Comparison of ENCODE assay signal across 8 cellular contexts in the genomic region with DNA sequence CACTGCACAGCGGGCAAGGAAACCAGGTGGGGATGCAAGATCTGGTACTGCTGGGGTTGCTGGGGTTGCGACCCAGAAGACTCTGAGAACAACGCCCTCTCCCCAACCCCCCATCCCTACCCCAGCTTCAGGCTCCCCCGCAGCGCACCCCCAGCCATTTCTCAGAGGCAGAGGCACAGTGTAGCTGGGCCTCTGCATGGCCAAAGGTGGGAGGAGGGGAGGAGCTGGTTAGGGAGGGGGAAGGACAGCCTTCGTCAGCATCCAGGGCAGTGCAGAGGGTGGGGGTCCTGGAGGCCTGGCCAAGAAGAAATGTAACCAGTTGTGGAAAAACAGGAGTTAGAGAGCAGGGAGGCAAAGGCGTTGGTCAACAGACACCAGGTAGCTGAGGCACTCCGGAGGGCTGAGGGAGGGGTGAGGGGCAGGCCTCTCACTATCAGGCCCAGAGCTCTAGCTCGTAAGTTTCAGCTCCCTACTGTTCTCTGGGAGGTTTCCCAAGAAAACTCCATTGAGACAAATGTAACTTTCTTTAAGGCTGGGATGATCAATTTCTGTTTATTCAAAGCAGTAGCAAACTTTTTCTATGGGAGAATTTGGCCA. TPM values are rescaled to one million over a fixed set of nuclear protein-coding genes. Genes with fewer than 3 reads are reported as not detected.
DNase-seq lines count a peak whose midpoint lies in the region; ATAC-seq and TF ChIP-seq lines count a peak whose summit lies in the region.
"Not testable (repeated sequence)": the region's sequence is repeated elsewhere in the genome, so short reads cannot be mapped to it uniquely, and the experiment has no call there.

No MANE protein-coding gene starts in this region.

- H3K79me2 ChIP-seq in smooth muscle cell (ENCODE audit: low read depth) = not testable (repeated sequence)

- ATAC-seq in CD8-positive, alpha-beta T cell; T-helper 17 cell; naive thymus-derived CD8-positive, alpha-beta T cell: not testable (repeated sequence)

- peaks cover 26% of the 10 kb centered on the region for H3K27me3 Mint-ChIP-seq in CD8-positive, alpha-beta T cell (ENCODE audit: low read depth)
- H3K27me3 Mint-ChIP-seq in T-helper 17 cell = peaks cover 38% of the 10 kb centered on the region
- peaks cover 12% of the 10 kb centered on the region for H3K27me3 Mint-ChIP-seq in activated naive CD4-positive, alpha-beta T cell treated with anti-CD3 and anti-CD28 coated beads for 36 hours (ENCODE audit: low read depth)
- H3K27me3 Mint-ChIP-seq in chondrocyte (ENCODE audit: low read depth) = peaks cover 23% of the 10 kb centered on the region
- peaks cover 3 to 36% (median 11%) of the 10 kb centered on the region in 5 donors for H3K27me3 Mint-ChIP-seq in naive thymus-derived CD8-positive, alpha-beta T cell

- H3K4me3 Mint-ChIP-seq in CD8-positive, alpha-beta T cell = peak overlapping the region; percentile 59
- H3K4me3 Mint-ChIP-seq in T-helper 17 cell (peak overlapping the region; percentile 83), chondrocyte (ENCODE audit: unreplicated experiment) (peak overlapping the region; percentile 69)
- H3K4me3 Mint-ChIP-seq in activated naive CD4-positive, alpha-beta T cell treated with anti-CD3 and anti-CD28 coated beads for 36 hours = peak overlapping the region; percentile 73
- peak overlapping the region in 8 of 10 donors; percentile 43 to 83 (median 74) for H3K4me3 Mint-ChIP-seq in naive thymus-derived CD8-positive, alpha-beta T cell

- not testable (repeated sequence) for H3K4me3 ChIP-seq in CD8-positive, alpha-beta T cell (ENCODE audit: low read depth, low read length); smooth muscle cell
- H3K4me3 ChIP-seq in HUES64 (ENCODE audit: low read length) (peak overlapping the region; percentile 48), iPS-15b (ENCODE audit: low read depth, low read length) (peak overlapping the region; percentile 30)

- not testable (repeated sequence) for H3K9ac ChIP-seq in HUES64 (ENCODE audit: low read depth, low read length); iPS-15b (ENCODE audit: low read depth, low read length); smooth muscle cell (ENCODE audit: low read depth)

- WGBS in HUES64 = 6% methylated on average over 5 of the region's 9 CpGs
- 26% methylated on average over 7 of the region's 9 CpGs for WGBS in smooth muscle cell (ENCODE audit: low lambda C conversion rate)

- H3K4me2 ChIP-seq in smooth muscle cell = peak overlapping the region; percentile 86

- not testable (repeated sequence) for H2AFZ ChIP-seq in smooth muscle cell (ENCODE audit: low read depth)

- CTCF ChIA-PET in CD8-positive, alpha-beta T cell (lab: Charles Lee); activated naive CD4-positive, alpha-beta T cell treated with anti-CD3 and anti-CD28 coated beads for 36 hours (lab: Charles Lee): not testable (repeated sequence)

- not testable (repeated sequence) for H3K27ac ChIP-seq in CD8-positive, alpha-beta T cell (ENCODE audit: low read depth, low read length); HUES64 (ENCODE audit: low read depth, low read length); smooth muscle cell (ENCODE audit: low read depth)

- not testable (repeated sequence) for H3K27ac Mint-ChIP-seq in CD8-positive, alpha-beta T cell; T-helper 17 cell; activated naive CD4-positive, alpha-beta T cell treated with anti-CD3 and anti-CD28 coated beads for 36 hours; chondrocyte (ENCODE audit: unreplicated experiment); naive thymus-derived CD8-positive, alpha-beta T cell

- H3K9me3 Mint-ChIP-seq in CD8-positive, alpha-beta T cell; activated naive CD4-positive, alpha-beta T cell treated with anti-CD3 and anti-CD28 coated beads for 36 hours; chondrocyte (ENCODE audit: low read depth); naive thymus-derived CD8-positive, alpha-beta T cell: not testable (repeated sequence)

- not testable (repeated sequence) for H3K9me3 ChIP-seq in CD8-positive, alpha-beta T cell (ENCODE audit: low read length); HUES64 (ENCODE audit: insufficient read depth, low read depth, low read length); T-helper 17 cell (ENCODE audit: control insufficient read depth, low read length, poor library complexity, severe bottlenecking); iPS-15b (ENCODE audit: control insufficient read depth, insufficient read depth, low read length); smooth muscle cell (replicated peaks; ENCODE audit: low read depth)

- not testable (repeated sequence) for H3K4me1 Mint-ChIP-seq in CD8-positive, alpha-beta T cell (ENCODE audit: low read depth); chondrocyte (ENCODE audit: low read depth)
- peaks cover 18% of the 10 kb centered on the region for H3K4me1 Mint-ChIP-seq in T-helper 17 cell
- peaks cover 13% of the 10 kb centered on the region for H3K4me1 Mint-ChIP-seq in activated naive CD4-positive, alpha-beta T cell treated with anti-CD3 and anti-CD28 coated beads for 36 hours (ENCODE audit: low read depth)
- peaks cover 0 to 18% (median 8%) of the 10 kb centered on the region in 4 donors for H3K4me1 Mint-ChIP-seq in naive thymus-derived CD8-positive, alpha-beta T cell

- POLR2A ChIA-PET in CD8-positive, alpha-beta T cell (lab: Charles Lee); naive thymus-derived CD8-positive, alpha-beta T cell (lab: Charles Lee): not testable (repeated sequence)

- intact Hi-C loops in CD8-positive, alpha-beta T cell (cut with DNase I, micrococcal nuclease); activated naive CD4-positive, alpha-beta T cell treated with anti-CD3 and anti-CD28 coated beads for 36 hours (cut with micrococcal nuclease): not testable (repeated sequence)

- H3K4me1 ChIP-seq in CD8-positive, alpha-beta T cell (ENCODE audit: insufficient read depth, low read length); HUES64 (ENCODE audit: insufficient read depth, low read length); iPS-15b (ENCODE audit: control insufficient read depth, insufficient read depth, low read length); smooth muscle cell (ENCODE audit: low read depth): not testable (repeated sequence)

- H3K27me3 ChIP-seq in CD8-positive, alpha-beta T cell (ENCODE audit: insufficient read depth, low read length); iPS-15b (ENCODE audit: control insufficient read depth, insufficient read depth, low read length); smooth muscle cell (ENCODE audit: low read depth): not testable (repeated sequence)
- peaks cover 50% of the 10 kb centered on the region for H3K27me3 ChIP-seq in HUES64 (ENCODE audit: insufficient read depth, low read length)

- not testable (repeated sequence) for TF ChIP-seq CTCF in CD8-positive, alpha-beta T cell (IDR thresholded peaks at IDR 0.05); chondrocyte (IDR thresholded peaks at IDR 0.05); smooth muscle cell (IDR thresholded peaks at IDR 0.05; ENCODE audit: borderline replicate concordance, insufficient read depth, poor library complexity, severe bottlenecking)

- not testable (repeated sequence) for H3K36me3 Mint-ChIP-seq in CD8-positive, alpha-beta T cell; T-helper 17 cell (ENCODE audit: low read depth); activated naive CD4-positive, alpha-beta T cell treated with anti-CD3 and anti-CD28 coated beads for 36 hours (ENCODE audit: low read depth); chondrocyte (ENCODE audit: low read depth); naive thymus-derived CD8-positive, alpha-beta T cell

- H3F3A ChIP-seq in smooth muscle cell (ENCODE audit: low read depth) = not testable (repeated sequence)

- H4K20me1 ChIP-seq in smooth muscle cell (ENCODE audit: low read depth) = not testable (repeated sequence)

- DNase-seq in CD8-positive, alpha-beta T cell; T-helper 17 cell; activated naive CD4-positive, alpha-beta T cell treated with anti-CD3 and anti-CD28 coated beads for 36 hours; chondrocyte (ENCODE audit: low spot score); naive thymus-derived CD8-positive, alpha-beta T cell; smooth muscle cell (lab: John Stamatoyannopoulos, UW; ENCODE audit: unreplicated experiment): not testable (repeated sequence)

- not testable (repeated sequence) for H3K36me3 ChIP-seq in CD8-positive, alpha-beta T cell (ENCODE audit: insufficient read depth, low read length); HUES64 (ENCODE audit: insufficient read depth, low read length); iPS-15b (ENCODE audit: control insufficient read depth, insufficient read depth, low read length); smooth muscle cell (ENCODE audit: low read depth)

RNA-seq across cellular contexts. Expression of gene SIMC1, which starts 38.3 kb away (rescaled TPM):
- 10 to 100 TPM; 18.3 to 18.5 TPM for total RNA-seq in CD8-positive, alpha-beta T cell
- polyA plus RNA-seq in HUES64 (2013, experiment 1 of 2) = 13.9 TPM
- polyA plus RNA-seq in HUES64 (2013, experiment 2 of 2) = 18.1 TPM
- 10 to 100 TPM; 21.9 to 22.6 TPM for total RNA-seq in T-helper 17 cell
- 10 to 100 TPM; 28.4 to 30.3 TPM for total RNA-seq in activated naive CD4-positive, alpha-beta T cell treated with anti-CD3 and anti-CD28 coated beads for 36 hours
- 17.4 to 20.3 TPM (median 19.1 TPM) in 3 replicates for total RNA-seq in chondrocyte
- 10 to 100 TPM; 20.8 to 23.0 TPM for total RNA-seq in naive thymus-derived CD8-positive, alpha-beta T cell
- 10 to 100 TPM in 1 of 3 donors, 1 to 10 TPM in 2; 2.4 to 11.1 (median 6.1) TPM for polyA plus RNA-seq in naive thymus-derived CD8-positive, alpha-beta T cell
- 11.6 and 16.3 TPM in 2 replicates for total RNA-seq in smooth muscle cell
- polyA plus RNA-seq in smooth muscle cell = 12.9 and 15.3 TPM in 2 replicates
